Comparison of ENCODE assay signal across 9 cellular contexts in the genomic region with DNA sequence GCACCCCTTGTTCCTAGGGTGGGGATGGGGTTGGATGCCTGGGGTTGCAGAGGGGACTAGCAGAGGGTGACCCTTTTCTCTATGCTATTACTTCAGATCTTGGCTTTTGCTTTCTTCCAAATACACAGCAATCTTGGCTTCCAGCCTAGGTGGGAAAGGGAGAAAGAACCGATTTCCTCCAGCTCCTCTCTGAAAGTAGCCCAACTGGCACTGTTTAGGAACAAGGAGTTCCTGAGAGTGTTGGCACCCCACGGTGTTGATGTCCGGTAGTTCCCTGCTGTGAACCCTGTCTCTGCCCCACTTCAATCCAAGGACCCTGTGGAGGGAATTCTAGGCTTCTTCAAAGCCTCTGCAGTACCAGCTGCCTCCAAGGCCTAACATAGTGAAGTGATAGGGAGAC. TPM values are rescaled to one million over a fixed set of nuclear protein-coding genes. Genes with fewer than 3 reads are reported as not detected.
DNase-seq lines count a peak whose midpoint lies in the region; ATAC-seq and TF ChIP-seq lines count a peak whose summit lies in the region.
"Had no signal": no experiment of that assay in that cellular context is flagged by ENCODE, and none has a peak within 500 bp of the region (broad histone marks: within the 10 kb centered on the region; RNA-seq: fewer than 3 reads in every experiment).

No MANE protein-coding gene starts in this region.

- H3K36me3 ChIP-seq in PC-3 (ENCODE audit: low read depth, low read length) = peaks cover 44% of the 10 kb centered on the region
- H3K36me3 ChIP-seq in neuron (ENCODE audit: insufficient read depth, low read length) = peaks cover 33% of the 10 kb centered on the region

- H3K9me3 ChIP-seq in PC-3 (ENCODE audit: low read length) = no peaks in the 10 kb centered on the region
- no peaks in the 10 kb centered on the region for H3K9me3 ChIP-seq in neuron (ENCODE audit: low read length)

- peaks cover 78% of the 10 kb centered on the region for H3K79me2 ChIP-seq in PC-3 (ENCODE audit: low read length)

- intact Hi-C loops in PC-3 (cut with micrococcal nuclease) = no loop called here

- peaks cover 49% of the 10 kb centered on the region for H3K4me1 Mint-ChIP-seq in endothelial cell (ENCODE audit: unreplicated experiment)

- peak overlapping the region; percentile 99 for H3K9ac ChIP-seq in PC-3 (ENCODE audit: low read length)

- peaks cover 35% of the 10 kb centered on the region for H4K20me1 ChIP-seq in PC-3 (ENCODE audit: low read length)

- peak overlapping the region; percentile 83 for H3K27ac Mint-ChIP-seq in endothelial cell (ENCODE audit: unreplicated experiment)

- peak overlapping the region; percentile 93 for H3K27ac ChIP-seq in PC-3 (ENCODE audit: low read length)

- DNase-seq in C1 segment of cervical spinal cord (lab: John Stamatoyannopoulos, UW) = peak in 10 of 14 donors; percentile 10 to 71 (median 30)
- no peak for DNase-seq in PC-3
- DNase-seq in endothelial cell (ENCODE audit: low spot score) = no peak
- DNase-seq in SIG-M5 (lab: John Stamatoyannopoulos, UW) = no peak
- no peak for DNase-seq in AML-193 (lab: John Stamatoyannopoulos, UW)
- DNase-seq in stimulated activated CD4-positive, alpha-beta T cell treated with anti-CD3 and anti-CD28 coated beads, Interleukin-4, amount 100 ng/mL, for 1 hour = no peak

- ATAC-seq in PC-3 (no peak; the same call in 1 of the 2 replicates), GM21528 (IDR thresholded peaks at IDR 0.05; ENCODE audit: low FRiP score, unreplicated experiment) (no peak)

- H2AFZ ChIP-seq in PC-3 (ENCODE audit: low read length) (no peak overlapping the region), neuron (ENCODE audit: low read depth, low read length) (no peak overlapping the region)

- H3K4me1 ChIP-seq in PC-3 (ENCODE audit: insufficient read depth, low read length) = peaks cover 33% of the 10 kb centered on the region
- H3K4me1 ChIP-seq in neuron (ENCODE audit: insufficient read depth, low read length) = peaks cover 39% of the 10 kb centered on the region

- peaks cover 12% of the 10 kb centered on the region for H3F3A ChIP-seq in PC-3 (ENCODE audit: low read length, unreplicated experiment)

- peaks cover 37% of the 10 kb centered on the region for H3K36me3 Mint-ChIP-seq in endothelial cell (ENCODE audit: low read depth, unreplicated experiment)

- BruUV-seq in PC-3 (replicated peaks; lab: Mats Ljungman, UMichigan) = no TSS peak

- peak overlapping the region; percentile 100 for H3K4me3 Mint-ChIP-seq in endothelial cell (ENCODE audit: unreplicated experiment)

- CTCF ChIA-PET in PC-3 (lab: Charles Lee) = interaction anchor here (1.0 kb wide), 1 partner anchor 24 kb away, joined by 3 read pairs; no protein-coding TSS in a partner anchor

- TF ChIP-seq CTCF in PC-3 (conservative IDR thresholded peaks at IDR 0.05; ENCODE audit: low read depth, low read length) = no peak
- TF ChIP-seq CTCF in endothelial cell (IDR thresholded peaks at IDR 0.05; ENCODE audit: unreplicated experiment) = no peak

- peak overlapping the region; percentile 95 for H3K4me2 ChIP-seq in PC-3 (ENCODE audit: low read length)

- H3K9me3 Mint-ChIP-seq in endothelial cell (ENCODE audit: unreplicated experiment) = no peaks in the 10 kb centered on the region

- H3K4me3 ChIP-seq in PC-3 (ENCODE audit: low read length) (peak overlapping the region; percentile 85), neuron (ENCODE audit: low read length) (peak overlapping the region; percentile 75)

- H3K9me2 ChIP-seq in PC-3 (replicated peaks; ENCODE audit: low read length) = no peaks in the 10 kb centered on the region

- POLR2A ChIA-PET in PC-3 (lab: Charles Lee; ENCODE audit: unreplicated experiment) = interaction anchor here (0.6 to 0.9 kb wide), 5 partner anchors 24 to 687 kb away, joined by 3 to 5 read pairs (median 3); no protein-coding TSS in a partner anchor

- H3K27me3 ChIP-seq in PC-3 (ENCODE audit: low read length) (no peaks in the 10 kb centered on the region), neuron (ENCODE audit: insufficient read depth, low read length) (no peaks in the 10 kb centered on the region)

- H3K27me3 Mint-ChIP-seq in endothelial cell (ENCODE audit: unreplicated experiment) = peaks cover 16% of the 10 kb centered on the region

RNA-seq across cellular contexts. Expression of a gene that starts 1.1 kb away (rescaled TPM):
- total RNA-seq in PC-3 (2014; rRNA removed) (243 and 304 TPM in 2 replicates), endothelial cell (ENCODE audit: unreplicated experiment) (147 TPM)

RNA-seq across cellular contexts. Expression of a gene that starts 40.2 kb away (rescaled TPM):
- 217 and 222 TPM in 2 replicates for total RNA-seq in PC-3 (2014; rRNA removed)
- total RNA-seq in endothelial cell (ENCODE audit: unreplicated experiment) = 42.2 TPM

RNA-seq across cellular contexts. Expression of a gene that starts 41.6 kb away (rescaled TPM):
- total RNA-seq in PC-3 (2014; rRNA removed) = not detected in 2 replicates
- not detected for total RNA-seq in endothelial cell (ENCODE audit: unreplicated experiment)

RNA-seq across cellular contexts. Expression of a gene that starts 46.9 kb away (rescaled TPM):
- total RNA-seq in PC-3 (2014; rRNA removed) (not detected in 2 replicates), endothelial cell (ENCODE audit: unreplicated experiment) (not detected)
- total RNA-seq: lower leg skin had no signal

RNA-seq across cellular contexts. Expression of a gene that starts 47.7 kb away (rescaled TPM):
- total RNA-seq in PC-3 (2014; rRNA removed) = 41.4 and 48.2 TPM in 2 replicates
- 37.9 TPM for total RNA-seq in endothelial cell (ENCODE audit: unreplicated experiment)

Comparison
In these comparisons a context has a peak if more than half of its experiments do, and no peak if none do; other contexts are left out.
1. DNase-seq: peak in C1 segment of cervical spinal cord (10 of 14); none in PC-3 (single experiment), endothelial cell (single experiment), SIG-M5 (single experiment), AML-193 (0 of 2) and stimulated activated CD4-positive, alpha-beta T cell treated with anti-CD3 and anti-CD28 coated beads, Interleukin-4, amount 100 ng/mL, for 1 hour (single experiment).